ENCODE assay signal across 17 cellular contexts in the genomic region with DNA sequence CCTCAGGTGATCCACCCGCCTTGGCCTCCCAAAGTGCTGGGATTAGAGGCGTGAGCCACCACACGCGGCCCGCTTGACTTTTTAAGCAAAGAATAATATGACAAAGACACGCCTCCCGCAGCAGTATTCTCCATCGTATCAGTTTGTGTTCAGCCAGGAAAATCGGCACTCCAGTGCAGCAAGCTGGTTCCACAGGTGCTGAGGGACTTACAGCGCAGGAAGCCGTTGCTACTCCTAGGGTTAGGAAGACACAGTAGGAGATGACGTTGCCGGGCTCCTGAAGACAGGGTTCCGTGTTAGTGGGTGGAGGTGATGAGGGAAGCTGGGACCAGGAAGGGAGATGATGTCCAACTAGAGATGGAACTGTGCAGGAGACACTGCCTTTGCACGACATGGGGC.
DNase-seq lines count a peak whose midpoint lies in the region; ATAC-seq and TF ChIP-seq lines count a peak whose summit lies in the region.
"Had no signal": no experiment of that assay in that cellular context is flagged by ENCODE, and none has a peak within 500 bp of the region (broad histone marks: within the 10 kb centered on the region; RNA-seq: fewer than 3 reads in every experiment).

No MANE protein-coding gene starts in this region.

- H3K27ac Mint-ChIP-seq in activated naive CD4-positive, alpha-beta T cell treated with anti-CD3 and anti-CD28 coated beads, Interleukin-2, amount 50 U/mL, for 24 hours = no peak overlapping the region
- H3K27ac Mint-ChIP-seq in activated naive CD4-positive, alpha-beta T cell treated with anti-CD3 and anti-CD28 coated beads, Interleukin-2, amount 10 ng/mL, durations not matched to agents 7 days and 5 days = no peak overlapping the region
- H3K27ac Mint-ChIP-seq in T-helper 17 cell = peak overlapping the region; percentile 92
- H3K27ac Mint-ChIP-seq in central memory CD8-positive, alpha-beta T cell (ENCODE audit: low read depth) = peak overlapping the region; percentile 91
- peak overlapping the region in 1 of 2 donors; percentile 43 for H3K27ac Mint-ChIP-seq in stimulated activated naive CD8-positive, alpha-beta T cell treated with anti-CD3 and anti-CD28 coated beads, Interleukin-15, amount 100 ng/mL, for 72 hours
- H3K27ac Mint-ChIP-seq: type B pancreatic cell had no signal

- WGBS in heart right ventricle, 2 donors = 92 to 97% methylated on average over 15 of the region's 15 CpGs

- no peaks in the 10 kb centered on the region for H3K4me1 ChIP-seq in heart right ventricle

- no peak for TF ChIP-seq CTCF in heart right ventricle (IDR thresholded peaks at IDR 0.05)

- peaks cover 30% of the 10 kb centered on the region for H3K4me1 Mint-ChIP-seq in activated naive CD4-positive, alpha-beta T cell treated with anti-CD3 and anti-CD28 coated beads, Interleukin-2, amount 50 U/mL, for 24 hours
- peaks cover 18% of the 10 kb centered on the region for H3K4me1 Mint-ChIP-seq in activated naive CD4-positive, alpha-beta T cell treated with anti-CD3 and anti-CD28 coated beads, Interleukin-2, amount 10 ng/mL, durations not matched to agents 7 days and 5 days
- H3K4me1 Mint-ChIP-seq in T-helper 17 cell = peaks cover 17% of the 10 kb centered on the region
- H3K4me1 Mint-ChIP-seq in central memory CD8-positive, alpha-beta T cell = peaks cover 14% of the 10 kb centered on the region
- peaks cover 36% of the 10 kb centered on the region for H3K4me1 Mint-ChIP-seq in stimulated activated naive CD8-positive, alpha-beta T cell treated with anti-CD3 and anti-CD28 coated beads, Interleukin-15, amount 100 ng/mL, for 72 hours

- intact Hi-C loops in heart right ventricle (cut with DNase I) = no loop called here

- H3K27me3 Mint-ChIP-seq in activated naive CD4-positive, alpha-beta T cell treated with anti-CD3 and anti-CD28 coated beads, Interleukin-2, amount 50 U/mL, for 24 hours = no peaks in the 10 kb centered on the region
- peaks cover 4% of the 10 kb centered on the region for H3K27me3 Mint-ChIP-seq in activated naive CD4-positive, alpha-beta T cell treated with anti-CD3 and anti-CD28 coated beads, Interleukin-2, amount 10 ng/mL, durations not matched to agents 7 days and 5 days
- no peaks in the 10 kb centered on the region for H3K27me3 Mint-ChIP-seq in T-helper 17 cell
- H3K27me3 Mint-ChIP-seq in central memory CD8-positive, alpha-beta T cell = no peaks in the 10 kb centered on the region
- no peaks in the 10 kb centered on the region for H3K27me3 Mint-ChIP-seq in stimulated activated naive CD8-positive, alpha-beta T cell treated with anti-CD3 and anti-CD28 coated beads, Interleukin-15, amount 100 ng/mL, for 72 hours
- H3K27me3 Mint-ChIP-seq: type B pancreatic cell had no signal

- no peaks in the 10 kb centered on the region for H3K36me3 Mint-ChIP-seq in activated naive CD4-positive, alpha-beta T cell treated with anti-CD3 and anti-CD28 coated beads, Interleukin-2, amount 50 U/mL, for 24 hours
- no peaks in the 10 kb centered on the region for H3K36me3 Mint-ChIP-seq in activated naive CD4-positive, alpha-beta T cell treated with anti-CD3 and anti-CD28 coated beads, Interleukin-2, amount 10 ng/mL, durations not matched to agents 7 days and 5 days
- no peaks in the 10 kb centered on the region for H3K36me3 Mint-ChIP-seq in T-helper 17 cell (ENCODE audit: low read depth)
- H3K36me3 Mint-ChIP-seq in central memory CD8-positive, alpha-beta T cell (ENCODE audit: insufficient read depth) = no peaks in the 10 kb centered on the region
- H3K36me3 Mint-ChIP-seq: type B pancreatic cell had no signal

- peaks cover under 1% of the 10 kb centered on the region for H3K9me3 Mint-ChIP-seq in activated naive CD4-positive, alpha-beta T cell treated with anti-CD3 and anti-CD28 coated beads, Interleukin-2, amount 50 U/mL, for 24 hours
- no peaks in the 10 kb centered on the region for H3K9me3 Mint-ChIP-seq in activated naive CD4-positive, alpha-beta T cell treated with anti-CD3 and anti-CD28 coated beads, Interleukin-2, amount 10 ng/mL, durations not matched to agents 7 days and 5 days
- no peaks in the 10 kb centered on the region for H3K9me3 Mint-ChIP-seq in central memory CD8-positive, alpha-beta T cell
- H3K9me3 Mint-ChIP-seq in stimulated activated naive CD8-positive, alpha-beta T cell treated with anti-CD3 and anti-CD28 coated beads, Interleukin-15, amount 100 ng/mL, for 72 hours = peaks cover 0 to 6% of the 10 kb centered on the region in 2 donors
- H3K9me3 Mint-ChIP-seq: neural crest cell, type B pancreatic cell had no signal

- H3K4me3 Mint-ChIP-seq in activated naive CD4-positive, alpha-beta T cell treated with anti-CD3 and anti-CD28 coated beads, Interleukin-2, amount 50 U/mL, for 24 hours = peak overlapping the region; percentile 30
- no peak overlapping the region for H3K4me3 Mint-ChIP-seq in activated naive CD4-positive, alpha-beta T cell treated with anti-CD3 and anti-CD28 coated beads, Interleukin-2, amount 10 ng/mL, durations not matched to agents 7 days and 5 days
- H3K4me3 Mint-ChIP-seq in T-helper 17 cell = peak overlapping the region; percentile 68
- H3K4me3 Mint-ChIP-seq in central memory CD8-positive, alpha-beta T cell = no peak overlapping the region
- peak overlapping the region; percentile 79 to 87 for H3K4me3 Mint-ChIP-seq in stimulated activated naive CD8-positive, alpha-beta T cell treated with anti-CD3 and anti-CD28 coated beads, Interleukin-15, amount 100 ng/mL, for 72 hours
- H3K4me3 Mint-ChIP-seq: neural crest cell, type B pancreatic cell had no signal

- H3K36me3 ChIP-seq in heart right ventricle = no peaks in the 10 kb centered on the region

- H3K4me3 ChIP-seq in heart right ventricle = no peak overlapping the region
- H3K4me3 ChIP-seq: coronary artery had no signal

- ATAC-seq in T-helper 17 cell (no peak), HG02884 (IDR thresholded peaks at IDR 0.05; ENCODE audit: unreplicated experiment) (no peak), heart right ventricle (no peak)
- ATAC-seq in central memory CD8-positive, alpha-beta T cell (replicated peaks; ENCODE audit: extremely low read depth, poor library complexity, severe bottlenecking) = no peak
- ATAC-seq in stimulated activated naive CD8-positive, alpha-beta T cell treated with anti-CD3 and anti-CD28 coated beads, Interleukin-15, amount 100 ng/mL, for 72 hours = no peak
- ATAC-seq: left cardiac atrium had no signal

- no peak overlapping the region for H3K27ac ChIP-seq in heart right ventricle
- H3K27ac ChIP-seq: coronary artery, HL-60 had no signal

- CTCF ChIA-PET in activated naive CD4-positive, alpha-beta T cell treated with anti-CD3 and anti-CD28 coated beads, Interleukin-2, amount 10 ng/mL, durations not matched to agents 7 days and 5 days (lab: Charles Lee) = no interaction called here

- H3K9me3 ChIP-seq in T-helper 17 cell (ENCODE audit: control insufficient read depth, low read length, poor library complexity, severe bottlenecking) (no peaks in the 10 kb centered on the region), heart right ventricle (peaks cover 0 to 7% (median 0%) of the 10 kb centered on the region in 11 donors)

- peaks cover 0 to 8% (median 0%) of the 10 kb centered on the region in 7 donors for H3K27me3 ChIP-seq in heart right ventricle

- no peak for DNase-seq in activated naive CD4-positive, alpha-beta T cell treated with anti-CD3 and anti-CD28 coated beads, Interleukin-2, amount 10 ng/mL, durations not matched to agents 7 days and 5 days
- no peak for DNase-seq in T-helper 17 cell
- no peak for DNase-seq in central memory CD8-positive, alpha-beta T cell (ENCODE audit: low spot score in 2 of 2)
- DNase-seq in stimulated activated naive CD8-positive, alpha-beta T cell treated with anti-CD3 and anti-CD28 coated beads, Interleukin-15, amount 100 ng/mL, for 72 hours = no peak
- DNase-seq in glomerular visceral epithelial cell (ENCODE audit: extremely low spot score) = no peak
- no peak for DNase-seq in heart right ventricle
- DNase-seq: DMS53, left cardiac atrium, midbrain, NCI-H1436 treated with DMSO at 0.1 percent for 48 hours, NCI-H510A treated with DMSO at 0.1 percent for 48 hours had no signal

Comparison
In these comparisons a context has a peak if more than half of its experiments do, and no peak if none do; other contexts are left out.
1. H3K4me3 Mint-ChIP-seq: peak in activated naive CD4-positive, alpha-beta T cell treated with anti-CD3 and anti-CD28 coated beads, Interleukin-2, amount 50 U/mL, for 24 hours (single experiment), T-helper 17 cell (single experiment) and stimulated activated naive CD8-positive, alpha-beta T cell treated with anti-CD3 and anti-CD28 coated beads, Interleukin-15, amount 100 ng/mL, for 72 hours (2 of 2); none in activated naive CD4-positive, alpha-beta T cell treated with anti-CD3 and anti-CD28 coated beads, Interleukin-2, amount 10 ng/mL, durations not matched to agents 7 days and 5 days (single experiment) and central memory CD8-positive, alpha-beta T cell (single experiment).
2. H3K27ac Mint-ChIP-seq: peak in T-helper 17 cell (single experiment) and central memory CD8-positive, alpha-beta T cell (single experiment); none in activated naive CD4-positive, alpha-beta T cell treated with anti-CD3 and anti-CD28 coated beads, Interleukin-2, amount 50 U/mL, for 24 hours (single experiment) and activated naive CD4-positive, alpha-beta T cell treated with anti-CD3 and anti-CD28 coated beads, Interleukin-2, amount 10 ng/mL, durations not matched to agents 7 days and 5 days (single experiment).